ENCODE assay signal across 9 cellular contexts in the genomic region with DNA sequence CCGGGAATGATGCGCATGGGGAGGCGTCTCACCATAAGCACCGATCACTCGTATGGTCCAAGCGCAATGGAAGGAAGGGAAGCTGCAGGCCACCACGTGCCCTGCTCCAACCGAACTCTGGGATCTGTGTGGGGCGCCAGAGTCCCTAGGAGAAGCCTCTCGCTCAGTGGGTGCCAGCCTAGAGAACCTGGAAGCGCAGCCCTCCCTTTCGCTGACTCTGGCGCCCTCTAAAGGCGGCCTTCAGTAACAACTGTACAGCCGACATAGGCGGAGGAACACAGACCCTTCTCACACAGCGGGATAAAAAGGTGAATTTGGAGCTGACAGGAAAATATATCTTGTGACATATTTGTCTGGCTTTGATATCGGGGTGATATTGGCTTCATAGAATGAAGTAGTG.
DNase-seq lines count a peak whose midpoint lies in the region; ATAC-seq, FAIRE-seq and TF ChIP-seq lines count a peak whose summit lies in the region.
"Had no signal": no experiment of that assay in that cellular context is flagged by ENCODE, and none has a peak within 500 bp of the region (broad histone marks: within the 10 kb centered on the region; RNA-seq: fewer than 3 reads in every experiment).

No MANE protein-coding gene starts in this region.

- CTCF ChIA-PET in T-cell (lab: Charles Lee) (interaction anchor here in 1 of 2 donors (1.6 kb wide), 1 partner anchor 112 kb away, joined by 4 read pairs; no protein-coding TSS in a partner anchor), GM12878 (lab: Yijun Ruan, JAX) (interaction anchor here (0.7 to 3.1 kb wide), 10 partner anchors 17 to 132 kb away, joined by 3 to 28 read pairs (median 4); no protein-coding TSS in a partner anchor), HepG2 (lab: Yijun Ruan, JAX; ENCODE audit: low intra/inter-chr PET ratio, low total read pairs) (no interaction called here)

- H3K36me3 Mint-ChIP-seq in T-cell, result no peaks in the 10 kb centered on the region

- H3K9ac ChIP-seq in GM12878 (ENCODE audit: control insufficient read depth, insufficient read depth, low read length), result no peak overlapping the region
- H3K9ac ChIP-seq in HepG2 (ENCODE audit: insufficient read depth, low read depth, low read length), result no peak overlapping the region

- WGBS in GM12878 (ENCODE audit: insufficient coverage, insufficient replicate concordance, low lambda C conversion rate, missing lambda C conversion rate), result 42% methylated on average over 18 of the region's 18 CpGs
- 18% methylated on average over 4 of the region's 18 CpGs for WGBS in HepG2 (ENCODE audit: low lambda C conversion rate)

- no peak for TF ChIP-seq POLR2A in GM12878 (IDR thresholded peaks at IDR 0.05; ENCODE audit: low read depth, low read length)
- TF ChIP-seq POLR2A in HepG2 (IDR thresholded peaks at IDR 0.05; ENCODE audit: insufficient read depth in 1 of 2, low read depth in 2 of 2, low read length in 2 of 2), result no peak

- H3K4me3 ChIP-seq in GM12878 (no peak overlapping the region), HepG2 (replicated peaks in 1 of 3; ENCODE audit: insufficient read depth in 1 of 3, low read depth in 2 of 3, low read length in 3 of 3) (no peak overlapping the region)

- SMC1A ChIA-PET in GM12878 (lab: Charles Lee; ENCODE audit: uncharacterized antibody, unreplicated experiment), result interaction anchor here (0.8 kb wide), 1 partner anchor 87 kb away, joined by 3 read pairs; no protein-coding TSS in a partner anchor

- H3K27me3 ChIP-seq in GM12878 (replicated peaks in 1 of 2; ENCODE audit: control insufficient read depth in 2 of 2, insufficient read depth in 2 of 2, low read length in 1 of 2) (no peaks in the 10 kb centered on the region), HepG2 (ENCODE audit: control insufficient read depth in 1 of 2, insufficient read depth in 2 of 2, low read length in 2 of 2) (no peaks in the 10 kb centered on the region)

- in situ Hi-C loops in GM12878 (cut with MboI), result no loop called here
- in situ Hi-C loops in HepG2 (cut with HindIII; ENCODE audit: extremely low pct_ligation_motif_present, low pct_unique_long_range_greater_than_20kb), result no loop called here

- no peak overlapping the region for H3K27ac ChIP-seq in GM12878 (ENCODE audit: control insufficient read depth, insufficient read depth)
- no peak overlapping the region for H3K27ac ChIP-seq in HepG2 (ENCODE audit: extremely low read length, insufficient read depth, low read length)

- FAIRE-seq in GM12878 (lab: Jason Lieb, UNC) (no peak), HepG2 (lab: Jason Lieb, UNC) (no peak)

- no peak for TF ChIP-seq EP300 in GM12878 (IDR thresholded peaks at IDR 0.05; ENCODE audit: borderline replicate concordance in 1 of 2, control insufficient read depth in 1 of 2, low read depth in 2 of 2, low read length in 2 of 2)
- TF ChIP-seq EP300 in HepG2 (IDR thresholded peaks at IDR 0.05; ENCODE audit: low read depth in 2 of 2, low read length in 2 of 2), result no peak
- no peak for TF ChIP-seq EP300 in HepG2 (CRISPR knock-in tag; IDR thresholded peaks at IDR 0.05; ENCODE audit: borderline replicate concordance)

- no peaks in the 10 kb centered on the region for H4K20me1 ChIP-seq in GM12878 (ENCODE audit: control insufficient read depth, insufficient read depth)
- no peaks in the 10 kb centered on the region for H4K20me1 ChIP-seq in HepG2 (ENCODE audit: insufficient read depth, low read length)

- ATAC-seq in T-cell (replicated peaks in 1 of 4) (peak in 1 of 4 experiments; percentile 53), GM12878 (peak; percentile 95), HepG2 (peak; percentile 37; the same call in 2 of the 3 replicates), GM19023 (IDR thresholded peaks at IDR 0.05; ENCODE audit: unreplicated experiment) (no peak)

- peak; percentile 33; the same call in 1 of the 2 replicates for TF ChIP-seq CTCF in LNCAP (IDR thresholded peaks at IDR 0.05)
- peak; percentile 55 to 68 (median 67) for TF ChIP-seq CTCF in GM12878 (IDR thresholded peaks at IDR 0.05 in 2 of 3, conservative IDR thresholded peaks at IDR 0.05 in 1 of 3; ENCODE audit: control insufficient read depth in 2 of 3, extremely low read depth in 1 of 3, insufficient read depth in 1 of 3, low read depth in 3 of 3, low read length in 3 of 3)
- peak; percentile 66 for TF ChIP-seq CTCF in HepG2 (CRISPR knock-in tag; IDR thresholded peaks at IDR 0.05)

- peak; percentile 65 for TF ChIP-seq RAD21 in GM12878 (IDR thresholded peaks at IDR 0.05; ENCODE audit: insufficient read depth, low read depth, low read length)
- TF ChIP-seq RAD21 in HepG2 (CRISPR knock-in tag; IDR thresholded peaks at IDR 0.05), result no peak

- RAD21 ChIA-PET in GM12878 (lab: Charles Lee; ENCODE audit: unreplicated experiment), result interaction anchor here (0.6 to 0.8 kb wide), 4 partner anchors 18 to 133 kb away, joined by 3 to 6 read pairs (median 4); no protein-coding TSS in a partner anchor

- H3K4me1 ChIP-seq in GM12878 (ENCODE audit: control insufficient read depth, insufficient read depth, low read length) (no peaks in the 10 kb centered on the region), HepG2 (ENCODE audit: insufficient read depth, low read length) (no peaks in the 10 kb centered on the region)

- BruUV-seq in GM12878 (replicated peaks; lab: Mats Ljungman, UMichigan), result no TSS peak
- no TSS peak for BruUV-seq in HepG2 (replicated peaks; lab: Mats Ljungman, UMichigan)

- H3K4me2 ChIP-seq in GM12878 (ENCODE audit: control insufficient read depth, insufficient read depth) (no peak overlapping the region), HepG2 (ENCODE audit: low read depth, low read length) (no peak overlapping the region)

- no peaks in the 10 kb centered on the region for H3K9me3 ChIP-seq in GM12878 (replicated peaks; ENCODE audit: control insufficient read depth, insufficient read depth, low read length)
- no peaks in the 10 kb centered on the region for H3K9me3 ChIP-seq in HepG2 (ENCODE audit: low read length)

- no peak overlapping the region for H3K4me3 Mint-ChIP-seq in T-cell
- H3K4me3 Mint-ChIP-seq: dendritic cell treated with granulocyte-macrophage colony-stimulating factor and Interleukin-4, amounts not matched to agents 40 ng/mL and 50 ng/mL, for 4 days had no signal

- H3K4me1 Mint-ChIP-seq in T-cell, result no peaks in the 10 kb centered on the region

- H3K27me3 Mint-ChIP-seq in T-cell, result peaks cover 10 to 39% of the 10 kb centered on the region in 2 donors

- H3K27ac Mint-ChIP-seq in T-cell, result no peak overlapping the region
- H3K27ac Mint-ChIP-seq: dendritic cell treated with granulocyte-macrophage colony-stimulating factor and Interleukin-4, amounts not matched to agents 40 ng/mL and 50 ng/mL, for 4 days had no signal

- intact Hi-C loops in GM12878 (cut with micrococcal nuclease; ENCODE audit: unreplicated experiment), result loop anchor here (1.0 kb wide), 2 partner anchors 112 to 410 kb away; no protein-coding TSS in a partner anchor
- intact Hi-C loops in HepG2 (cut with micrococcal nuclease; ENCODE audit: unreplicated experiment), result no loop called here

- H2AFZ ChIP-seq in GM12878 (ENCODE audit: control insufficient read depth, low read depth, low read length), result no peak overlapping the region
- H2AFZ ChIP-seq in HepG2 (ENCODE audit: low read length), result no peak overlapping the region

- H3K36me3 ChIP-seq in GM12878 (ENCODE audit: control insufficient read depth in 2 of 2, insufficient read depth in 2 of 2, low read length in 1 of 2), result no peaks in the 10 kb centered on the region
- no peaks in the 10 kb centered on the region for H3K36me3 ChIP-seq in HepG2 (replicated peaks in 1 of 2; ENCODE audit: control insufficient read depth in 1 of 2, insufficient read depth in 2 of 2, low read length in 2 of 2)

- POLR2A ChIA-PET in T-cell (lab: Charles Lee), result interaction anchor here in 1 of 2 donors (0.6 kb wide), 1 partner anchor 911 kb away, joined by 5 read pairs; no protein-coding TSS in a partner anchor
- POLR2A ChIA-PET in GM12878 (lab: Charles Lee), result no interaction called here
- POLR2A ChIA-PET in HepG2 (lab: Yijun Ruan, JAX), result no interaction called here

- H3K9me3 Mint-ChIP-seq in T-cell, result no peaks in the 10 kb centered on the region
- H3K9me3 Mint-ChIP-seq: dendritic cell treated with granulocyte-macrophage colony-stimulating factor and Interleukin-4, amounts not matched to agents 40 ng/mL and 50 ng/mL, for 4 days had no signal

- DNase-seq in DMS153 (lab: John Stamatoyannopoulos, UW), result peak; percentile 27
- no peak for DNase-seq in DMS153 treated with DMSO at 0.1 percent for 48 hours (lab: John Stamatoyannopoulos, UW; ENCODE audit: unreplicated experiment)
- peak in 29 of 34 experiments; percentile 1 to 41 (median 19) for DNase-seq in T-cell
- DNase-seq in GM12878 (ENCODE audit: low read depth, low spot score), result no peak
- DNase-seq in HepG2 (ENCODE audit: low spot score), result peak; percentile 2
- DNase-seq in stimulated activated naive CD4-positive, alpha-beta T cell treated with Interleukin-2 at 50 U/mL for 16 hours (lab: John Stamatoyannopoulos, UW), result peak; percentile 8

- H3K79me2 ChIP-seq in GM12878 (ENCODE audit: control insufficient read depth, insufficient read depth, low read length), result no peaks in the 10 kb centered on the region
- H3K79me2 ChIP-seq in HepG2 (ENCODE audit: insufficient read depth, low read length), result no peaks in the 10 kb centered on the region

TF ChIP-seq in GM12878, 131 proteins besides CTCF, POLR2A, EP300 and RAD21:
- peak; percentile 63; the same call in 1 of the 2 replicates for TF ChIP-seq SMC3 (IDR thresholded peaks at IDR 0.05; ENCODE audit: borderline replicate concordance, low read length)
- TF ChIP-seq ZNF24 (IDR thresholded peaks at IDR 0.05), result peak; percentile 43; the same call in 1 of the 2 replicates
- no peak for TF ChIP-seq ZNF274 (IDR thresholded peaks at IDR 0.05; ENCODE audit: insufficient read depth, insufficient read length)

TF ChIP-seq in HepG2, 621 proteins besides CTCF, POLR2A, EP300 and RAD21:
- TF ChIP-seq TAF1 (CRISPR knock-in tag; IDR thresholded peaks at IDR 0.05), result no peak
- peak; percentile 48 for TF ChIP-seq STAG1 (CRISPR knock-in tag; IDR thresholded peaks at IDR 0.05)
- TF ChIP-seq POGK (CRISPR knock-in tag; conservative IDR thresholded peaks at IDR 0.05), result no peak
TF ChIP-seq in HepG2: peak in this region for 1.

Comparison
In these comparisons a context has a peak if more than half of its experiments do, and no peak if none do; other contexts are left out.
1. DNase-seq: peak in DMS153 (single experiment), T-cell (29 of 34), HepG2 (single experiment) and stimulated activated naive CD4-positive, alpha-beta T cell treated with Interleukin-2 at 50 U/mL for 16 hours (single experiment); none in DMS153 treated with DMSO at 0.1 percent for 48 hours (single experiment) and GM12878 (single experiment).
2. Peak in every context shown above with its lines, with median percentiles within 50 percentile points of each other: CTCF ChIP-seq.